Comparison of ENCODE assay signal across 32 cellular contexts in the genomic region with DNA sequence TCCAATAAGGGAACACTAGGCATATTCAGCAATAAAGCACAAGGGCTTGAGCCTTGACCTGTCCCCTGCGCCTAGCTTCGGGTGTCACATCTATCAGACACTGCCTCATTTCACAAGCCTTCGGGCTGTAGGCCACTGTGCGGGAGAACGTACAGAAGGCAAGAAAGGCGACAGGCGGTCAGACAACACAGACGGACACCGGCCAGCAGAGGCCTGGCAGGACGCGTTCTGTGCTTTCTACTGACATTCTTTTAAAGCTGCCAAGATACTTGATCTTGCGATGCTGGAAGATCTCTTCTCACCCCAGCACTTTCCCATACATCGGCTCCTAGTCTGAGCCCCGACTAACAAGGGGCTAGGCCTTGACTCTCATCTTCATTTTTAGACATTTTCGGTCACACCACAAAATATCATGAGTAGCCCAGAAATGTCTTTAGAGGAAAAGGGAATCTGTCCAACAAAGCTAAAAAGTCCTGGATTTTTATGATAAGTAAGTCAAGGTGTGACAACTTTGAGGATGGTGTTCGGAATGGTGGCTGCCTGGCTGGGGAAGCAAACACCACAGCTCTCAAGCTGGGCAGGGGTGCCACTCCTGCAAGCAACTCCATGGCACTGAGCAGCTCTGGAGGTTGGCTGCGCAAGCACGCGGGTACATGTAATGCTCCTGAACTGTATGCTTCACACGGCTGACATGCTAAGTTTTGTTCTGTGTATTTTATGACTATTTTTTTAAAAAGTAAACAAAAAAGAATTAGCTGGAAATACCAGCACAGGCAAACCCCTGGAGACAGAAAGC. TPM values are rescaled to one million over a fixed set of nuclear protein-coding genes. Genes with fewer than 3 reads are reported as not detected.
"Had no signal": no experiment of that assay in that cellular context is flagged by ENCODE, and none has a peak within 500 bp of the region (broad histone marks: within the 10 kb centered on the region; RNA-seq: fewer than 3 reads in every experiment).

No MANE protein-coding gene starts in this region.

- H3K9me3 Mint-ChIP-seq: activated CD4-positive, alpha-beta T cell treated with anti-CD3 and anti-CD28 coated beads, Interleukin-2, amount 10 ng/mL, durations not matched to agents 24 days and 14 days; activated CD8-positive, alpha-beta T cell treated with anti-CD3 and anti-CD28 coated beads for 36 hours; activated naive CD4-positive, alpha-beta T cell treated with anti-CD3 and anti-CD28 coated beads, Interleukin-2, amount 50 U/mL, for 24 hours; activated naive CD8-positive, alpha-beta T cell treated with anti-CD3 and anti-CD28 coated beads, Interleukin-2, amount 10 ng/mL, durations not matched to agents 7 days and 5 days; activated T-cell treated with anti-CD3 and anti-CD28 coated beads, Interleukin-2, amount 50 U/mL, for 24 hours; activated T-helper 2 cell treated with anti-CD3 and anti-CD28 coated beads, Interferon-gamma antibody, Interleukin-2, Interleukin-4, amounts not matched to agents 10 μg/mL and 5 μg/mL and 100 μg/mL, durations not matched to agents 14 hours and 24 hours and 36 hours had no signal

- H3K4me1 Mint-ChIP-seq: activated CD4-positive, alpha-beta T cell treated with anti-CD3 and anti-CD28 coated beads, Interleukin-2, amount 10 ng/mL, durations not matched to agents 24 days and 14 days; activated naive CD4-positive, alpha-beta T cell treated with anti-CD3 and anti-CD28 coated beads, Interleukin-2, amount 50 U/mL, for 24 hours; activated naive CD8-positive, alpha-beta T cell treated with anti-CD3 and anti-CD28 coated beads, Interleukin-2, amount 10 ng/mL, durations not matched to agents 7 days and 5 days had no signal

- ATAC-seq: activated CD8-positive, alpha-beta T cell treated with anti-CD3 and anti-CD28 coated beads for 36 hours; body of pancreas; PC-3 had no signal

- H3K27ac Mint-ChIP-seq: activated CD4-positive, alpha-beta T cell treated with anti-CD3 and anti-CD28 coated beads, Interleukin-2, amount 10 ng/mL, durations not matched to agents 24 days and 14 days; activated CD8-positive, alpha-beta T cell treated with anti-CD3 and anti-CD28 coated beads for 36 hours; activated naive CD4-positive, alpha-beta T cell treated with anti-CD3 and anti-CD28 coated beads, Interleukin-2, amount 50 U/mL, for 24 hours; activated naive CD8-positive, alpha-beta T cell treated with anti-CD3 and anti-CD28 coated beads, Interleukin-2, amount 10 ng/mL, durations not matched to agents 7 days and 5 days; activated T-cell treated with anti-CD3 and anti-CD28 coated beads, Interleukin-2, amount 50 U/mL, for 24 hours; activated T-helper 2 cell treated with anti-CD3 and anti-CD28 coated beads, Interferon-gamma antibody, Interleukin-2, Interleukin-4, amounts not matched to agents 10 μg/mL and 5 μg/mL and 100 μg/mL, durations not matched to agents 14 hours and 24 hours and 36 hours had no signal

- H3K4me3 Mint-ChIP-seq: activated CD4-positive, alpha-beta T cell treated with anti-CD3 and anti-CD28 coated beads, Interleukin-2, amount 10 ng/mL, durations not matched to agents 24 days and 14 days; activated CD8-positive, alpha-beta T cell treated with anti-CD3 and anti-CD28 coated beads for 36 hours; activated naive CD4-positive, alpha-beta T cell treated with anti-CD3 and anti-CD28 coated beads, Interleukin-2, amount 50 U/mL, for 24 hours; activated naive CD8-positive, alpha-beta T cell treated with anti-CD3 and anti-CD28 coated beads, Interleukin-2, amount 10 ng/mL, durations not matched to agents 7 days and 5 days; activated T-cell treated with anti-CD3 and anti-CD28 coated beads, Interleukin-2, amount 50 U/mL, for 24 hours had no signal

- H3K36me3 Mint-ChIP-seq: activated naive CD4-positive, alpha-beta T cell treated with anti-CD3 and anti-CD28 coated beads, Interleukin-2, amount 50 U/mL, for 24 hours; activated naive CD8-positive, alpha-beta T cell treated with anti-CD3 and anti-CD28 coated beads, Interleukin-2, amount 10 ng/mL, durations not matched to agents 7 days and 5 days had no signal

- H3K9me3 ChIP-seq: body of pancreas, breast epithelium, SJCRH30 had no signal

- H3K36me3 ChIP-seq: breast epithelium, SJCRH30 had no signal

- H3K27me3 Mint-ChIP-seq: activated CD4-positive, alpha-beta T cell treated with anti-CD3 and anti-CD28 coated beads, Interleukin-2, amount 10 ng/mL, durations not matched to agents 24 days and 14 days; activated CD8-positive, alpha-beta T cell treated with anti-CD3 and anti-CD28 coated beads for 36 hours; activated naive CD4-positive, alpha-beta T cell treated with anti-CD3 and anti-CD28 coated beads, Interleukin-2, amount 50 U/mL, for 24 hours; activated naive CD8-positive, alpha-beta T cell treated with anti-CD3 and anti-CD28 coated beads, Interleukin-2, amount 10 ng/mL, durations not matched to agents 7 days and 5 days had no signal

- DNase-seq: activated CD4-positive, alpha-beta T cell treated with anti-CD3 and anti-CD28 coated beads, Interleukin-2, amount 10 ng/mL, durations not matched to agents 24 days and 14 days; activated CD4-positive, alpha-beta T cell treated with anti-CD3 and anti-CD28 coated beads, Interleukin-2, amount 50 U/mL, for 4 hours; activated CD8-positive, alpha-beta T cell treated with anti-CD3 and anti-CD28 coated beads for 36 hours; activated gamma-delta T cell; activated naive CD4-positive, alpha-beta T cell treated with Interleukin-2 at 50 U/mL for 16 hours; activated naive CD8-positive, alpha-beta T cell treated with anti-CD3 and anti-CD28 coated beads, Interleukin-2, amount 10 ng/mL, durations not matched to agents 7 days and 5 days; activated T-cell treated with anti-CD3 and anti-CD28 coated beads, Interleukin-2, amount 50 U/mL, for 24 hours; amygdala; body of pancreas; Karpas-422; KBM-7; MM.1S; MV-4-11; NCI-H1092; NCI-H1436 treated with DMSO at 0.1 percent for 48 hours; NCI-H1694 treated with DMSO at 0.1 percent for 48 hours; NCI-H2029; NCI-H345; NCI-H510A; NCI-H526; NCI-H748 treated with DMSO at 0.1 percent for 48 hours; NK-92 treated with Interleukin-12 subunit alpha and Interleukin-12 subunit beta, amount 100 ng/mL, for 24 hours; PC-3; SHP77; SJCRH30; T1000 had no signal

- H3K4me3 ChIP-seq: body of pancreas, breast epithelium, SJCRH30, SK-N-MC had no signal

- H3K27ac ChIP-seq: body of pancreas, breast epithelium, SJCRH30, SK-N-MC had no signal

- H3K27me3 ChIP-seq: body of pancreas, breast epithelium, SJCRH30 had no signal

RNA-seq across cellular contexts. Expression of a gene that starts 18.7 kb away (rescaled TPM):
- total RNA-seq: activated CD4-positive, alpha-beta T cell treated with anti-CD3 and anti-CD28 coated beads, Interleukin-2, amount 10 ng/mL, durations not matched to agents 24 days and 14 days; activated T-helper 2 cell treated with anti-CD3 and anti-CD28 coated beads, Interferon-gamma antibody, Interleukin-2, Interleukin-4, amounts not matched to agents 10 μg/mL and 5 μg/mL and 100 μg/mL, durations not matched to agents 14 hours and 24 hours and 36 hours; SJCRH30; T-helper 1 cell treated with Interleukin-12 subunit alpha and Interleukin-12 subunit beta and Interleukin-4 antibody, amounts not matched to agents 30 ng/mL and 1 ng/mL, for 36 hours; T-helper 2 cell treated with Interferon-gamma antibody and Interleukin-4, amounts not matched to agents 100 ng/mL and 5 ng/mL, for 36 hours had no signal
